Comparison of ENCODE assay signal across 11 cellular contexts in genomic region chr1:36380003-36380631, GRCh38. TPM values are rescaled to one million over a fixed set of nuclear protein-coding genes. Genes with fewer than 3 reads are reported as not detected.
DNase-seq lines count a peak whose midpoint lies in the region; ATAC-seq, FAIRE-seq and TF ChIP-seq lines count a peak whose summit lies in the region.
"Had no signal": no experiment of that assay in that cellular context is flagged by ENCODE, and none has a peak within 500 bp of the region (broad histone marks: within the 10 kb centered on the region; RNA-seq: fewer than 3 reads in every experiment).

No MANE protein-coding gene starts in this region.

- H3K27me3 ChIP-seq in HepG2 (ENCODE audit: control insufficient read depth in 1 of 2, insufficient read depth in 2 of 2, low read length in 2 of 2), result no peaks in the 10 kb centered on the region; a peak in 1 of 5 replicates

- CTCF ChIA-PET in activated CD4-positive, alpha-beta T cell treated with anti-CD3 and anti-CD28 coated beads, Interleukin-2, amount 10 ng/mL, durations not matched to agents 7 days and 5 days (lab: Charles Lee), result interaction anchor here (1.3 kb wide), 1 partner anchor 231 kb away, joined by 3 read pairs; the partner anchor contains the start of gene TRAPPC3
- CTCF ChIA-PET in HepG2 (lab: Yijun Ruan, JAX; ENCODE audit: low intra/inter-chr PET ratio, low total read pairs), result no interaction called here

- TF ChIP-seq CTCF in HepG2 (CRISPR knock-in tag; IDR thresholded peaks at IDR 0.05) (no peak), GM10266 (IDR thresholded peaks at IDR 0.05; ENCODE audit: control insufficient read depth, insufficient read depth, low read depth, missing control alignments) (no peak)

- TF ChIP-seq RAD21 in HepG2 (CRISPR knock-in tag; IDR thresholded peaks at IDR 0.05), result no peak

- H3K27ac ChIP-seq in HepG2 (ENCODE audit: extremely low read length, insufficient read depth, low read length), result peak overlapping the region; percentile 75

- H3K79me2 ChIP-seq in HepG2 (ENCODE audit: insufficient read depth, low read length), result peaks cover 83% of the 10 kb centered on the region

- no peaks in the 10 kb centered on the region for H3K9me3 ChIP-seq in T-helper 17 cell (ENCODE audit: control insufficient read depth, low read length, poor library complexity, severe bottlenecking)
- no peaks in the 10 kb centered on the region for H3K9me3 ChIP-seq in HepG2 (ENCODE audit: low read length)

- intact Hi-C loops in HepG2 (cut with micrococcal nuclease; ENCODE audit: unreplicated experiment), result loop anchor here (5.0 kb wide), 1 partner anchor 42 kb away; no protein-coding TSS in a partner anchor

- peaks cover 10% of the 10 kb centered on the region for H4K20me1 ChIP-seq in HepG2 (ENCODE audit: insufficient read depth, low read length)

- ATAC-seq in T-helper 17 cell (no peak), HepG2 (peak; percentile 50)
- no peak for ATAC-seq in stimulated activated memory B cell treated with anti-CD40 and anti-IgM and Interleukin-4, amounts not matched to agents 10 μg/mL and 1 μg/mL and 100 μg/mL, for 72 hours

- in situ Hi-C loops in HepG2 (cut with HindIII; ENCODE audit: extremely low pct_ligation_motif_present, low pct_unique_long_range_greater_than_20kb), result no loop called here

- no peak overlapping the region for H2AFZ ChIP-seq in HepG2 (ENCODE audit: low read length)

- peaks cover 6 to 8% of the 10 kb centered on the region in 2 experiments; a peak in 4 of 5 replicates for H3K36me3 ChIP-seq in HepG2 (replicated peaks in 1 of 2; ENCODE audit: control insufficient read depth in 1 of 2, insufficient read depth in 2 of 2, low read length in 2 of 2)

- POLR2A ChIA-PET in activated CD4-positive, alpha-beta T cell treated with anti-CD3 and anti-CD28 coated beads, Interleukin-2, amount 10 ng/mL, durations not matched to agents 7 days and 5 days (lab: Charles Lee), result no interaction called here
- POLR2A ChIA-PET in HepG2 (lab: Yijun Ruan, JAX), result interaction anchor here (0.8 to 4.1 kb wide), 6 partner anchors 9 to 230 kb away, joined by 3 to 32 read pairs (median 4); partner anchors contain the start of genes LSM10 and MRPS15

- H3K4me1 ChIP-seq in HepG2 (ENCODE audit: insufficient read depth, low read length), result peaks cover 84% of the 10 kb centered on the region

- no peak overlapping the region for H3K4me3 Mint-ChIP-seq in activated CD4-positive, alpha-beta T cell treated with anti-CD3 and anti-CD28 coated beads, Interleukin-2, amount 10 ng/mL, durations not matched to agents 7 days and 5 days
- H3K4me3 Mint-ChIP-seq in T-helper 17 cell, result no peak overlapping the region
- no peak overlapping the region for H3K4me3 Mint-ChIP-seq in stimulated activated memory B cell treated with anti-CD40 and anti-IgM and Interleukin-4, amounts not matched to agents 10 μg/mL and 1 μg/mL and 100 μg/mL, for 72 hours

- no peaks in the 10 kb centered on the region for H3K27me3 Mint-ChIP-seq in activated CD4-positive, alpha-beta T cell treated with anti-CD3 and anti-CD28 coated beads, Interleukin-2, amount 10 ng/mL, durations not matched to agents 7 days and 5 days
- H3K27me3 Mint-ChIP-seq in T-helper 17 cell, result no peaks in the 10 kb centered on the region
- no peaks in the 10 kb centered on the region for H3K27me3 Mint-ChIP-seq in stimulated activated memory B cell treated with anti-CD40 and anti-IgM and Interleukin-4, amounts not matched to agents 10 μg/mL and 1 μg/mL and 100 μg/mL, for 72 hours

- DNase-seq in activated CD4-positive, alpha-beta T cell treated with anti-CD3 and anti-CD28 coated beads, Interleukin-2, amount 10 ng/mL, durations not matched to agents 7 days and 5 days, result no peak
- DNase-seq in activated CD4-positive, alpha-beta T cell treated with anti-CD3 and anti-CD28 coated beads for 1 hour, result no peak
- no peak for DNase-seq in T-helper 17 cell
- peak; percentile 65 for DNase-seq in HepG2 (ENCODE audit: low spot score)
- DNase-seq in stimulated activated CD4-positive, alpha-beta T cell treated with anti-CD3 and anti-CD28 coated beads, Interleukin-4, amount 100 ng/mL, for 4 hours, result no peak
- DNase-seq in HUDEP-2 (lab: John Stamatoyannopoulos, UW; ENCODE audit: unreplicated experiment in 76 of 76), result no peak
- no peak for DNase-seq in GM10266 (ENCODE audit: extremely low spot score)
- DNase-seq: anterior cingulate cortex, hypothalamus, NCI-H1694 treated with DMSO at 0.1 percent for 48 hours had no signal

- H3K9ac ChIP-seq in HepG2 (ENCODE audit: insufficient read depth, low read depth, low read length), result peak overlapping the region; percentile 47

- peaks cover 28% of the 10 kb centered on the region for H3K36me3 Mint-ChIP-seq in activated CD4-positive, alpha-beta T cell treated with anti-CD3 and anti-CD28 coated beads, Interleukin-2, amount 10 ng/mL, durations not matched to agents 7 days and 5 days (ENCODE audit: low read depth)
- no peaks in the 10 kb centered on the region for H3K36me3 Mint-ChIP-seq in T-helper 17 cell (ENCODE audit: low read depth)
- H3K36me3 Mint-ChIP-seq in stimulated activated memory B cell treated with anti-CD40 and anti-IgM and Interleukin-4, amounts not matched to agents 10 μg/mL and 1 μg/mL and 100 μg/mL, for 72 hours, result peaks cover 6% of the 10 kb centered on the region

- no peak for TF ChIP-seq POLR2A in HepG2 (IDR thresholded peaks at IDR 0.05; ENCODE audit: insufficient read depth in 1 of 2, low read depth in 2 of 2, low read length in 2 of 2)

- peaks cover 75% of the 10 kb centered on the region for H3K4me1 Mint-ChIP-seq in activated CD4-positive, alpha-beta T cell treated with anti-CD3 and anti-CD28 coated beads, Interleukin-2, amount 10 ng/mL, durations not matched to agents 7 days and 5 days
- peaks cover 53% of the 10 kb centered on the region for H3K4me1 Mint-ChIP-seq in T-helper 17 cell
- H3K4me1 Mint-ChIP-seq in stimulated activated memory B cell treated with anti-CD40 and anti-IgM and Interleukin-4, amounts not matched to agents 10 μg/mL and 1 μg/mL and 100 μg/mL, for 72 hours, result peaks cover 68% of the 10 kb centered on the region

- peak overlapping the region; percentile 68 for H3K27ac Mint-ChIP-seq in activated CD4-positive, alpha-beta T cell treated with anti-CD3 and anti-CD28 coated beads, Interleukin-2, amount 10 ng/mL, durations not matched to agents 7 days and 5 days
- peak overlapping the region; percentile 89 for H3K27ac Mint-ChIP-seq in T-helper 17 cell
- H3K27ac Mint-ChIP-seq in stimulated activated memory B cell treated with anti-CD40 and anti-IgM and Interleukin-4, amounts not matched to agents 10 μg/mL and 1 μg/mL and 100 μg/mL, for 72 hours, result peak overlapping the region; percentile 43

- WGBS in HepG2 (ENCODE audit: low lambda C conversion rate), result 4% methylated on average over 5 of the region's 5 CpGs

- peak overlapping the region; percentile 60 for H3K4me2 ChIP-seq in HepG2 (ENCODE audit: low read depth, low read length)

- H3K4me3 ChIP-seq in HepG2 (replicated peaks in 1 of 3; ENCODE audit: insufficient read depth in 1 of 3, low read depth in 2 of 3, low read length in 3 of 3), result peak overlapping the region in 1 of 3 experiments; percentile 29; a peak in 2 of 6 replicates

- no TSS peak for BruUV-seq in HepG2 (replicated peaks; lab: Mats Ljungman, UMichigan)

- TF ChIP-seq EP300 in HepG2 (IDR thresholded peaks at IDR 0.05; ENCODE audit: low read depth in 2 of 2, low read length in 2 of 2) (peak in 1 of 2 experiments; percentile 71; a peak in 1 of 4 replicates), HepG2 (CRISPR knock-in tag; IDR thresholded peaks at IDR 0.05; ENCODE audit: borderline replicate concordance) (no peak)

- FAIRE-seq in HepG2 (lab: Jason Lieb, UNC), result peak; percentile 85

- no peaks in the 10 kb centered on the region for H3K9me3 Mint-ChIP-seq in activated CD4-positive, alpha-beta T cell treated with anti-CD3 and anti-CD28 coated beads, Interleukin-2, amount 10 ng/mL, durations not matched to agents 7 days and 5 days
- H3K9me3 Mint-ChIP-seq in stimulated activated memory B cell treated with anti-CD40 and anti-IgM and Interleukin-4, amounts not matched to agents 10 μg/mL and 1 μg/mL and 100 μg/mL, for 72 hours, result no peaks in the 10 kb centered on the region

RNA-seq across cellular contexts. Expression of gene STK40, which starts 5.6 kb away (rescaled TPM):
- total RNA-seq in activated CD4-positive, alpha-beta T cell treated with anti-CD3 and anti-CD28 coated beads, Interleukin-2, amount 10 ng/mL, durations not matched to agents 7 days and 5 days, result 10 to 100 TPM; 53.7 to 59.1 TPM
- 10 to 100 TPM; 32.9 to 49.8 TPM for total RNA-seq in T-helper 17 cell
- 33.8 and 40.1 TPM in 2 replicates for total RNA-seq in HepG2 (2016; rRNA removed; fragmentation: Illumina TruSeq; extraction: Trizol)
- 24.9 and 25.5 TPM in 2 replicates for total RNA-seq in HepG2 (2016; cell fraction: cytosol; rRNA removed; fragmentation: Illumina TruSeq; extraction: Trizol; ENCODE audit: low read depth)
- 32.8 and 34.8 TPM in 2 replicates for total RNA-seq in HepG2 (2016; cell fraction: insoluble cytoplasmic fraction; rRNA removed; fragmentation: Illumina TruSeq; extraction: Trizol)
- 68.1 and 69.3 TPM in 2 replicates for total RNA-seq in HepG2 (2016; cell fraction: membrane; rRNA removed; fragmentation: Illumina TruSeq; extraction: Trizol)
- 19.0 and 20.3 TPM in 2 replicates for total RNA-seq in HepG2 (2016; cell fraction: nucleus; rRNA removed; fragmentation: Illumina TruSeq; extraction: Trizol)
- 35.1 and 49.2 TPM in 2 replicates for polyA plus RNA-seq in HepG2 (2011; rRNA removed)
- polyA plus RNA-seq in HepG2 (2011; cell fraction: cytosol; rRNA removed), result 30.7 and 33.6 TPM in 2 replicates
- polyA plus RNA-seq in HepG2 (2011; cell fraction: nucleus; rRNA removed), result 35.7 and 39.3 TPM in 2 replicates
- 32.0 and 37.7 TPM in 2 replicates for polyA plus RNA-seq in HepG2 (2012)
- 28.6 and 31.6 TPM in 2 replicates for polyA plus RNA-seq in HepG2 (2016; cell fraction: cytosol; fragmentation: Illumina TruSeq; extraction: Trizol; ENCODE audit: low read depth)
- polyA plus RNA-seq in HepG2 (2016; cell fraction: insoluble cytoplasmic fraction; fragmentation: Illumina TruSeq; extraction: Trizol; ENCODE audit: low read depth), result 42.6 and 52.9 TPM in 2 replicates
- 71.6 and 77.6 TPM in 2 replicates for polyA plus RNA-seq in HepG2 (2016; cell fraction: membrane; fragmentation: Illumina TruSeq; extraction: Trizol; ENCODE audit: low read depth)
- polyA plus RNA-seq in HepG2 (2016; cell fraction: nucleus; fragmentation: Illumina TruSeq; extraction: Trizol; ENCODE audit: insufficient read depth, low read depth), result 39.8 and 45.0 TPM in 2 replicates
- polyA minus RNA-seq in HepG2 (2011; rRNA and poly(A)+ RNA removed; ENCODE audit: low replicate concordance), result 14.8 and 47.6 TPM in 2 replicates
- 15.3 and 21.4 TPM in 2 replicates for polyA minus RNA-seq in HepG2 (2011; cell fraction: cytosol; rRNA and poly(A)+ RNA removed)
- 8.6 and 8.8 TPM in 2 replicates for polyA minus RNA-seq in HepG2 (2011; cell fraction: nucleus; rRNA and poly(A)+ RNA removed)

RNA-seq across cellular contexts. Expression of gene LSM10, which starts 17.6 kb away (rescaled TPM):
- 10 to 100 TPM; 39.3 to 39.4 TPM for total RNA-seq in activated CD4-positive, alpha-beta T cell treated with anti-CD3 and anti-CD28 coated beads, Interleukin-2, amount 10 ng/mL, durations not matched to agents 7 days and 5 days
- 10 to 100 TPM; 26.4 to 31.1 TPM for total RNA-seq in T-helper 17 cell
- 14.0 and 17.0 TPM in 2 replicates for total RNA-seq in HepG2 (2016; rRNA removed; fragmentation: Illumina TruSeq; extraction: Trizol)
- 56.5 and 60.8 TPM in 2 replicates for total RNA-seq in HepG2 (2016; cell fraction: cytosol; rRNA removed; fragmentation: Illumina TruSeq; extraction: Trizol; ENCODE audit: low read depth)
- total RNA-seq in HepG2 (2016; cell fraction: insoluble cytoplasmic fraction; rRNA removed; fragmentation: Illumina TruSeq; extraction: Trizol), result 14.8 TPM in 2 replicates
- 50.9 and 52.1 TPM in 2 replicates for total RNA-seq in HepG2 (2016; cell fraction: membrane; rRNA removed; fragmentation: Illumina TruSeq; extraction: Trizol)
- total RNA-seq in HepG2 (2016; cell fraction: nucleus; rRNA removed; fragmentation: Illumina TruSeq; extraction: Trizol), result 6.1 and 9.2 TPM in 2 replicates
- 52.0 and 61.6 TPM in 2 replicates for polyA plus RNA-seq in HepG2 (2011; rRNA removed)
- polyA plus RNA-seq in HepG2 (2011; cell fraction: cytosol; rRNA removed), result 52.4 and 63.1 TPM in 2 replicates
- polyA plus RNA-seq in HepG2 (2011; cell fraction: nucleus; rRNA removed), result 18.3 and 21.3 TPM in 2 replicates
- polyA plus RNA-seq in HepG2 (2012), result 22.5 and 35.0 TPM in 2 replicates
- 247 and 272 TPM in 2 replicates for polyA plus RNA-seq in HepG2 (2016; cell fraction: cytosol; fragmentation: Illumina TruSeq; extraction: Trizol; ENCODE audit: low read depth)
- 57.9 and 60.5 TPM in 2 replicates for polyA plus RNA-seq in HepG2 (2016; cell fraction: insoluble cytoplasmic fraction; fragmentation: Illumina TruSeq; extraction: Trizol; ENCODE audit: low read depth)
- polyA plus RNA-seq in HepG2 (2016; cell fraction: membrane; fragmentation: Illumina TruSeq; extraction: Trizol; ENCODE audit: low read depth), result 158 and 176 TPM in 2 replicates
- polyA plus RNA-seq in HepG2 (2016; cell fraction: nucleus; fragmentation: Illumina TruSeq; extraction: Trizol; ENCODE audit: insufficient read depth, low read depth), result 38.1 and 40.1 TPM in 2 replicates
- polyA minus RNA-seq in HepG2 (2011; rRNA and poly(A)+ RNA removed; ENCODE audit: low replicate concordance), result 38.9 and 99.2 TPM in 2 replicates
- polyA minus RNA-seq in HepG2 (2011; cell fraction: cytosol; rRNA and poly(A)+ RNA removed), result 11.0 and 14.3 TPM in 2 replicates
- polyA minus RNA-seq in HepG2 (2011; cell fraction: nucleus; rRNA and poly(A)+ RNA removed), result 9.0 and 11.3 TPM in 2 replicates

RNA-seq across cellular contexts. Expression of gene EVA1B, which starts 56.7 kb away (rescaled TPM):
- total RNA-seq in activated CD4-positive, alpha-beta T cell treated with anti-CD3 and anti-CD28 coated beads, Interleukin-2, amount 10 ng/mL, durations not matched to agents 7 days and 5 days, result 1 to 10 TPM; 7.3 to 9.3 TPM
- total RNA-seq in T-helper 17 cell (10 to 100 TPM in 1 of 2 donors, 1 to 10 TPM in 1; 6.2 to 10.8 TPM), HepG2 (2016; rRNA removed; fragmentation: Illumina TruSeq; extraction: Trizol) (3.8 and 6.6 TPM in 2 replicates)
- 17.4 and 24.0 TPM in 2 replicates for total RNA-seq in HepG2 (2016; cell fraction: cytosol; rRNA removed; fragmentation: Illumina TruSeq; extraction: Trizol; ENCODE audit: low read depth)
- total RNA-seq in HepG2 (2016; cell fraction: insoluble cytoplasmic fraction; rRNA removed; fragmentation: Illumina TruSeq; extraction: Trizol), result 5.1 and 5.9 TPM in 2 replicates
- total RNA-seq in HepG2 (2016; cell fraction: membrane; rRNA removed; fragmentation: Illumina TruSeq; extraction: Trizol), result 15.5 and 17.9 TPM in 2 replicates
- total RNA-seq in HepG2 (2016; cell fraction: nucleus; rRNA removed; fragmentation: Illumina TruSeq; extraction: Trizol), result 2.5 and 2.7 TPM in 2 replicates
- 3.9 and 5.8 TPM in 2 replicates for polyA plus RNA-seq in HepG2 (2011; rRNA removed)
- 4.7 and 13.2 TPM in 2 replicates for polyA plus RNA-seq in HepG2 (2011; cell fraction: cytosol; rRNA removed)
- polyA plus RNA-seq in HepG2 (2011; cell fraction: nucleus; rRNA removed), result 7.5 and 8.1 TPM in 2 replicates
- 2.8 and 7.2 TPM in 2 replicates for polyA plus RNA-seq in HepG2 (2012)
- 17.5 and 21.2 TPM in 2 replicates for polyA plus RNA-seq in HepG2 (2016; cell fraction: cytosol; fragmentation: Illumina TruSeq; extraction: Trizol; ENCODE audit: low read depth)
- polyA plus RNA-seq in HepG2 (2016; cell fraction: insoluble cytoplasmic fraction; fragmentation: Illumina TruSeq; extraction: Trizol; ENCODE audit: low read depth), result 3.5 and 4.8 TPM in 2 replicates
- polyA plus RNA-seq in HepG2 (2016; cell fraction: membrane; fragmentation: Illumina TruSeq; extraction: Trizol; ENCODE audit: low read depth), result 12.3 and 13.6 TPM in 2 replicates
- 5.0 and 5.9 TPM in 2 replicates for polyA plus RNA-seq in HepG2 (2016; cell fraction: nucleus; fragmentation: Illumina TruSeq; extraction: Trizol; ENCODE audit: insufficient read depth, low read depth)
- polyA minus RNA-seq in HepG2 (2011; rRNA and poly(A)+ RNA removed; ENCODE audit: low replicate concordance), result 1.2 and 5.8 TPM in 2 replicates
- polyA minus RNA-seq in HepG2 (2011; cell fraction: cytosol; rRNA and poly(A)+ RNA removed), result 2.5 and 3.6 TPM in 2 replicates
- polyA minus RNA-seq in HepG2 (2011; cell fraction: nucleus; rRNA and poly(A)+ RNA removed), result 0.50 and 0.90 TPM in 2 replicates
